Comparison of ENCODE assay signal across 8 cellular contexts in the genomic region with DNA sequence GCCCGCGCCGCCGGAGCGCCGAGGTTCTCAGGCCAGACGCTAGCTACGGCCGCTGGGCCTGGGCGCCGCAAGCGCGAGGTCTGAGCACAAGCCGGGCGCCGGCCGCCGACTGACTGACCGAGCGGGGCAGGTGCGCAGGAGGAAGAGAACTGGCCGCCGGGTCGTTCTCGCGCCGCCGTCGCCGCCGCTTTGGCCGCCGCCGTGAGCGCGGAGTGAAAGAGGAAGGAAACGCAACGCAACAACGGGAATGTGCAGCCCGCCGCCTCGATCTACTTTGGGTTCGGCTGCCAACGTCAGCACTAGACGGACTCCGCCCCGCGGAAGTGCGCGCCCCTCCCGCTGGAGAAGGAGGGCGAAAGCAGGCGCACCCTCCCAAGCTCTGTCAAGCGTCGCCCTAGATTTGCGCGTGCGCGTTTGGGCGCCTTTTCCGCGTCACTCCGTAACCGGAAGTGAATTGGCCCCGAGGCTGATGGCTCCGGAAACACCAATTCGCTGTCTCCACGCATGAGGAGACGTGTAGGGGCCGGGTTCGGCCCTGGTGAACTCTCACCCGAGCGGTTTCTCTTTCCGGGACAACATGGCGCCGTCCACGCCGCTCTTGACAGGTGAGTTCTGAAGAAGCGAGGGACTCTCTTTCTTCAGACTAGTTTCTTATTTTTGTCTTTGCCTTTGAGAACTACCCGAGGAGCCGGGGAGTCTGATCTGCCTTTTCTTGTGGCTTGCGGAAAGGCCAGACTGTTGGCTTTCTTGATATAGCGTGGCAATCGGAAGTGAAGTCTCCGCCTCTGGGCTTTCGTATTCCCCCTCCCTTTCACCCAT. TPM values are rescaled to one million over a fixed set of nuclear protein-coding genes. Genes with fewer than 3 reads are reported as not detected.
A peak's percentile ranks its signal among the peaks of the same experiment; 100 is the strongest.
DNase-seq lines count a peak whose midpoint lies in the region; ATAC-seq lines count a peak whose summit lies in the region.

TSS of gene EIF2A (plus strand) at position 562 of the 819 bp plus-strand sequence. CDS start at position 578, 16 bp downstream.
TSS of gene SERP1 (minus strand) at position 271 of the 819 bp plus-strand sequence. CDS start 361 bp downstream, outside the sequence.

- peak within 1 kb of the TSS; percentile 96 to 99 (median 98) for H3K27ac ChIP-seq in BLaER1 treated with 17β-estradiol and CSF1 and Interleukin-3, amounts not matched to agents 10 nM and 100 nM

- DNase-seq in NCI-H748 (lab: John Stamatoyannopoulos, UW; ENCODE audit: unreplicated experiment) (peak; percentile 97), cortex of kidney (lab: John Stamatoyannopoulos, UW) (peak; percentile 93), left colon (peak; percentile 99)
- peak; percentile 98 for DNase-seq in activated CD4-positive, alpha-beta T cell treated with anti-CD3 and anti-CD28 coated beads, Interleukin-2, amount 50 U/mL, for 1 hour
- DNase-seq in stimulated activated CD4-positive, alpha-beta T cell treated with anti-CD3 and anti-CD28 coated beads, Interleukin-1b, Interleukin-23, amount 100 ng/mL, for 48 hours: peak; percentile 99

- H3K9me3 ChIP-seq in BLaER1 treated with 17β-estradiol and CSF1 and Interleukin-3, amounts not matched to agents 10 nM and 100 nM (replicated peaks in 1 of 11): no peaks in the 10 kb centered on the region

- peak within 1 kb of the TSS; percentile 78 to 95 (median 88) for H3K4me2 ChIP-seq in BLaER1 treated with 17β-estradiol and CSF1 and Interleukin-3, amounts not matched to agents 10 nM and 100 nM

- peaks cover 23 to 64% (median 53%) of the 10 kb centered on the region in 11 experiments; a peak in 21 of 22 replicates for H3K36me3 ChIP-seq in BLaER1 treated with 17β-estradiol and CSF1 and Interleukin-3, amounts not matched to agents 10 nM and 100 nM

- peak within 1 kb of the TSS; percentile 96 to 99 (median 98) for H3K9ac ChIP-seq in BLaER1 treated with 17β-estradiol and CSF1 and Interleukin-3, amounts not matched to agents 10 nM and 100 nM

- H3K27me3 ChIP-seq in BLaER1 treated with 17β-estradiol and CSF1 and Interleukin-3, amounts not matched to agents 10 nM and 100 nM: no peaks in the 10 kb centered on the region

- peaks cover 14 to 68% (median 50%) of the 10 kb centered on the region in 11 experiments; a peak in 20 of 22 replicates for H4K20me1 ChIP-seq in BLaER1 treated with 17β-estradiol and CSF1 and Interleukin-3, amounts not matched to agents 10 nM and 100 nM

- ATAC-seq in GM19351 (IDR thresholded peaks at IDR 0.05; ENCODE audit: unreplicated experiment): peak; percentile 85
- peak; percentile 93 for ATAC-seq in HG03521 (IDR thresholded peaks at IDR 0.05; ENCODE audit: unreplicated experiment)
- ATAC-seq in left colon: peak; percentile 91

- peak within 1 kb of the TSS; percentile 88 to 98 (median 96) for H3K4me3 ChIP-seq in BLaER1 treated with 17β-estradiol and CSF1 and Interleukin-3, amounts not matched to agents 10 nM and 100 nM

- peaks cover 22 to 62% (median 31%) of the 10 kb centered on the region in 10 experiments for H3K4me1 ChIP-seq in BLaER1 treated with 17β-estradiol and CSF1 and Interleukin-3, amounts not matched to agents 10 nM and 100 nM

- intact Hi-C loops in left colon (cut with DNase I, micrococcal nuclease): no loop called here

RNA-seq across cellular contexts. Expression of gene EIF2A, which starts in this region (rescaled TPM):
- total RNA-seq in left colon: 10 to 100 TPM; 56.7 to 72.2 TPM

RNA-seq across cellular contexts. Expression of gene SERP1, which starts in this region (rescaled TPM):
- 100 to 1,000 TPM in 1 of 2 donors, 10 to 100 TPM in 1; 85.0 to 104 TPM for total RNA-seq in left colon

Comparison
In these comparisons a context has a peak if more than half of its experiments do, and no peak if none do; other contexts are left out.
1. Peak in every context shown above with its lines: DNase-seq, ATAC-seq, H3K4me3 ChIP-seq and H3K27ac ChIP-seq.